Comparison of ENCODE assay signal across 8 cellular contexts in the genomic region with DNA sequence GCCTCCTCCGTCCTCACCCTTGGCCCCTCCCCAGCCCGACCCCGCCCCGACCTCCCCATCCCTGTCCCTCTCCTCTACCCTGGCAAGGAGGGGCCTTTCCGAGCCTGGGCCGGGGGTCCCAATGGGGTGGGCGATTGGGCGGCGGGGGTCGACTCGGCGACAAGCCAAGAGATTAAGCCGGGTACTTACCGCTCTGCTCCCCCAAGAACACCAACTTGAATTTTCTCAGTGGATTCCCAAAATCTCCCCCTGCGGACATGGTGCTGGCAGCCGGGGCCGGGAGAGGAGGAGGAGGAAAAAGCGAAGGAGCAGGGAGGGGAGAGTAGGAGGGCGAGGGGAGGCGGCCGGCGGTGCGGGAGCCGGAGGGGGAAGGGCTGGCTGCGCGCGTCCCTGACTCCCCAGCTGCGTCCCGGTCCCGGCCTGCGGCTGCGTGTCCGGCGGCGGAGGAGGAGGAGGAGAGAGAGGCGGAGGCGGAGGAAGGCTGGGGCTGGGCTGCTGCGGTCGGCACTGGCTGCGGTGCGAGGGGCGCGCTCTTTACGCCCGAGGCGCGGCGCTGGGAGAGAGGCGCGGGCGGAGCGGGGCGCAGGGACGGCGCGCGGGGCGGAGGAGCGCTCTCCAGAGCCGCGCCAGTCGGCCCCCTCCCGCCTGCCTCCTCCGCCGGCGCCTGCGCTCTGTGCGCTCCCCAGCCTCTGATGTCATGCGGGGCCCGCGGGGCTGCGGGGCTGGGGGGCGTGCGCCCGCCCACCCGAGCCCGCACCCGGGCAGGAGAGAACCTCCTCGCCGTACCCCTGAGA. TPM values are rescaled to one million over a fixed set of nuclear protein-coding genes. Genes with fewer than 3 reads are reported as not detected.
DNase-seq lines count a peak whose midpoint lies in the region; ATAC-seq and TF ChIP-seq lines count a peak whose summit lies in the region.

TSS of gene RAB6B (minus strand) at position 675 of the 794 bp plus-strand sequence. CDS start at position 259, 416 bp downstream.

- H3K27ac ChIP-seq in SJSA1 (no peak within 1 kb of the TSS), ectodermal cell (ENCODE audit: insufficient read depth, low read depth, low read length, poor library complexity, severe bottlenecking) (no peak within 1 kb of the TSS), right lobe of liver (no peak within 1 kb of the TSS)

- H3K36me3 Mint-ChIP-seq in Calu3 (ENCODE audit: insufficient read depth, unreplicated experiment) (peaks cover 8% of the 10 kb centered on the region), CD14-positive monocyte (no peaks in the 10 kb centered on the region)

- no TSS peak for BruUV-seq in Calu3 (replicated peaks; lab: Mats Ljungman, UMichigan)

- H3K9me3 Mint-ChIP-seq in Calu3 (ENCODE audit: low read depth, unreplicated experiment) (no peaks in the 10 kb centered on the region), CD14-positive monocyte (peaks cover 0 to 2% (median 0%) of the 10 kb centered on the region in 7 donors)

- intact Hi-C loops in Calu3 (cut with micrococcal nuclease; ENCODE audit: unreplicated experiment) (no loop called here), right lobe of liver (cut with DNase I) (no loop called here), CD14-positive monocyte (cut with micrococcal nuclease) (no loop called here)

- WGBS in ectodermal cell, 2 experiments: 0% methylated on average over 76 to 80 of the region's 80 CpGs
- WGBS in right lobe of liver (ENCODE audit: insufficient coverage, low coverage, low lambda C conversion rate, missing lambda C conversion rate): 1% methylated on average over 30 of the region's 80 CpGs

- H3K4me1 Mint-ChIP-seq in Calu3 (ENCODE audit: low read depth, unreplicated experiment): no peaks in the 10 kb centered on the region
- peaks cover 4% of the 10 kb centered on the region for H3K4me1 Mint-ChIP-seq in CD14-positive monocyte

- no peaks in the 10 kb centered on the region for H3K36me3 ChIP-seq in SJSA1
- H3K36me3 ChIP-seq in ectodermal cell (ENCODE audit: control insufficient read depth, insufficient read depth, low read length): no peaks in the 10 kb centered on the region
- no peaks in the 10 kb centered on the region for H3K36me3 ChIP-seq in right lobe of liver

- no peaks in the 10 kb centered on the region for H3K9me3 ChIP-seq in SJSA1 (replicated peaks)
- H3K9me3 ChIP-seq in ectodermal cell (ENCODE audit: control insufficient read depth, low read length): no peaks in the 10 kb centered on the region
- H3K9me3 ChIP-seq in right lobe of liver: no peaks in the 10 kb centered on the region

- TF ChIP-seq CTCF in Calu3 (IDR thresholded peaks at IDR 0.05; ENCODE audit: unreplicated experiment) (no peak), right lobe of liver (IDR thresholded peaks at IDR 0.05) (no peak), CD14-positive monocyte (IDR thresholded peaks at IDR 0.05) (no peak)

- DNase-seq in Calu3: peak; percentile 57
- peak in 1 of 2 experiments; percentile 29 for DNase-seq in SJSA1 (ENCODE audit: low read depth in 1 of 2, low spot score in 2 of 2)
- DNase-seq in right lobe of liver: no peak
- DNase-seq in stromal cell of bone marrow (ENCODE audit: low read depth): peak; percentile 11
- DNase-seq in CD14-positive monocyte (ENCODE audit: low spot score): no peak

- peak within 1 kb of the TSS; percentile 74 for H3K4me3 Mint-ChIP-seq in Calu3 (ENCODE audit: low read depth, unreplicated experiment)
- H3K4me3 Mint-ChIP-seq in CD14-positive monocyte: peak within 1 kb of the TSS in 1 of 2 donors; percentile 84

- H3K27me3 ChIP-seq in SJSA1 (replicated peaks) (peaks cover 29% of the 10 kb centered on the region), ectodermal cell (ENCODE audit: control insufficient read depth, insufficient read depth, low read length, poor library complexity, severe bottlenecking) (peaks cover 52% of the 10 kb centered on the region), right lobe of liver (peaks cover 0 to 4% of the 10 kb centered on the region in 2 donors)

- CTCF ChIA-PET in Calu3 (lab: Charles Lee): interaction anchor here (0.7 to 1.1 kb wide), 2 partner anchors 317 to 785 kb away, joined by 3 to 4 read pairs; no protein-coding TSS in a partner anchor

- H3K4me3 ChIP-seq in SJSA1 (peak within 1 kb of the TSS; percentile 51), ectodermal cell (ENCODE audit: insufficient read depth, low read depth, low read length) (peak within 1 kb of the TSS; percentile 68), right lobe of liver (peak within 1 kb of the TSS; percentile 43 to 60 (median 49))

- ATAC-seq in HG02884 (IDR thresholded peaks at IDR 0.05; ENCODE audit: unreplicated experiment) (peak; percentile 66), right lobe of liver (peak; percentile 63 to 76 (median 72)), GM21528 (IDR thresholded peaks at IDR 0.05; ENCODE audit: low FRiP score, unreplicated experiment) (no peak)

- TF ChIP-seq POLR2A in right lobe of liver (IDR thresholded peaks at IDR 0.05): no peak

- H3K27me3 Mint-ChIP-seq in Calu3 (ENCODE audit: unreplicated experiment) (peaks cover 98% of the 10 kb centered on the region), CD14-positive monocyte (ENCODE audit: low read depth in 3 of 3) (peaks cover 47 to 60% (median 49%) of the 10 kb centered on the region in 3 donors)

- H3K4me1 ChIP-seq in SJSA1 (replicated peaks): peaks cover 9% of the 10 kb centered on the region; the same call in 1 of the 2 replicates
- peaks cover 11% of the 10 kb centered on the region for H3K4me1 ChIP-seq in ectodermal cell (ENCODE audit: control insufficient read depth, insufficient read depth, low read length)
- peaks cover 0 to 13% (median 0%) of the 10 kb centered on the region in 4 donors for H3K4me1 ChIP-seq in right lobe of liver

- H3K27ac Mint-ChIP-seq in Calu3 (ENCODE audit: unreplicated experiment): no peak within 1 kb of the TSS
- no peak within 1 kb of the TSS for H3K27ac Mint-ChIP-seq in CD14-positive monocyte

RNA-seq across cellular contexts. Expression of gene RAB6B, which starts in this region (rescaled TPM):
- total RNA-seq in Calu3 (2022): 0.85 and 4.7 TPM in 2 replicates
- total RNA-seq in SJSA1 (2014; rRNA removed; shearing (Covaris generic)): 0.06 and 0.18 TPM in 2 replicates
- polyA plus RNA-seq in ectodermal cell (2013, experiment 1 of 4): 14.5 TPM
- 15.3 TPM for polyA plus RNA-seq in ectodermal cell (2013, experiment 2 of 4)
- polyA plus RNA-seq in ectodermal cell (2013, experiment 3 of 4): 11.6 TPM
- 11.7 TPM for polyA plus RNA-seq in ectodermal cell (2013, experiment 4 of 4)
- under 1 TPM; 0.09 to 0.60 (median 0.36) TPM for total RNA-seq in right lobe of liver
- polyA plus RNA-seq in CD14-positive monocyte: under 1 TPM in 1 of 2 donors, not detected in 1; 0.46 TPM

Comparison
In these comparisons a context has a peak if more than half of its experiments do, and no peak if none do; other contexts are left out.
1. Peak in ATAC-seq and H3K4me3 ChIP-seq in right lobe of liver; RNA of the gene not detected or under 1 TPM.
2. DNase-seq: peak in Calu3 (single experiment) and stromal cell of bone marrow (single experiment); none in right lobe of liver (0 of 3) and CD14-positive monocyte (single experiment).
3. Peak in every context shown above with its lines, with median percentiles within 50 percentile points of each other: H3K4me3 ChIP-seq.